Comparison of ENCODE assay signal across 15 cellular contexts in genomic region chr4:26076896-26077295, GRCh38.
DNase-seq lines count a peak whose midpoint lies in the region; ATAC-seq and TF ChIP-seq lines count a peak whose summit lies in the region.
"Had no signal": no experiment of that assay in that cellular context is flagged by ENCODE, and none has a peak within 500 bp of the region (broad histone marks: within the 10 kb centered on the region; RNA-seq: fewer than 3 reads in every experiment).

No MANE protein-coding gene starts in this region.

- POLR2A ChIA-PET in activated CD8-positive, alpha-beta T cell treated with anti-CD3 and anti-CD28 coated beads, Interleukin-2, amount 10 ng/mL, durations not matched to agents 7 days and 5 days (lab: Charles Lee), result interaction anchor here (0.6 to 1.3 kb wide), 3 partner anchors 11 to 242 kb away, joined by 3 to 4 read pairs (median 4); no protein-coding TSS in a partner anchor

- peak; percentile 41 to 60 for ATAC-seq in natural killer cell treated with Interleukin-12 subunit alpha and Interleukin-12 subunit beta and Interleukin-15 and Interleukin-18, amount 100 ng/mL, for 72 hours
- ATAC-seq in natural killer cell, result no peak
- no peak for ATAC-seq in activated CD8-positive, alpha-beta T cell treated with anti-CD3 and anti-CD28 coated beads, Interleukin-2, amount 10 ng/mL, durations not matched to agents 7 days and 5 days
- ATAC-seq in GM21619 (IDR thresholded peaks at IDR 0.05; ENCODE audit: unreplicated experiment), result no peak

- TF ChIP-seq CTCF in natural killer cell (IDR thresholded peaks at IDR 0.05), result no peak

- H3K4me3 ChIP-seq in H7 (ENCODE audit: insufficient read depth, low read depth, low read length), result no peak overlapping the region
- H3K4me3 ChIP-seq: mucosa of descending colon, Peyer's patch had no signal

- peaks cover 17% of the 10 kb centered on the region for H3K9me3 Mint-ChIP-seq in natural killer cell treated with Interleukin-12 subunit alpha and Interleukin-12 subunit beta and Interleukin-15 and Interleukin-18, amount 100 ng/mL, for 72 hours
- peaks cover 0 to 3% of the 10 kb centered on the region in 2 donors for H3K9me3 Mint-ChIP-seq in natural killer cell
- H3K9me3 Mint-ChIP-seq in activated CD8-positive, alpha-beta T cell treated with anti-CD3 and anti-CD28 coated beads, Interleukin-2, amount 10 ng/mL, durations not matched to agents 7 days and 5 days (ENCODE audit: insufficient read depth), result peaks cover 26% of the 10 kb centered on the region

- CTCF ChIA-PET in activated CD8-positive, alpha-beta T cell treated with anti-CD3 and anti-CD28 coated beads, Interleukin-2, amount 10 ng/mL, durations not matched to agents 7 days and 5 days (lab: Charles Lee), result interaction anchor here (0.6 to 2.4 kb wide), 5 partner anchors 13 to 248 kb away, joined by 3 to 14 read pairs (median 6); no protein-coding TSS in a partner anchor

- peak overlapping the region; percentile 79 for H3K4me3 Mint-ChIP-seq in natural killer cell treated with Interleukin-12 subunit alpha and Interleukin-12 subunit beta and Interleukin-15 and Interleukin-18, amount 100 ng/mL, for 72 hours
- no peak overlapping the region for H3K4me3 Mint-ChIP-seq in natural killer cell
- H3K4me3 Mint-ChIP-seq in activated CD8-positive, alpha-beta T cell treated with anti-CD3 and anti-CD28 coated beads, Interleukin-2, amount 10 ng/mL, durations not matched to agents 7 days and 5 days, result no peak overlapping the region

- no peaks in the 10 kb centered on the region for H3K36me3 ChIP-seq in H7 (replicated peaks; ENCODE audit: control insufficient read depth, insufficient read depth, low read length)
- H3K36me3 ChIP-seq: Peyer's patch had no signal

- peak overlapping the region; percentile 98 for H3K27ac Mint-ChIP-seq in natural killer cell treated with Interleukin-12 subunit alpha and Interleukin-12 subunit beta and Interleukin-15 and Interleukin-18, amount 100 ng/mL, for 72 hours
- H3K27ac Mint-ChIP-seq in natural killer cell, result peak overlapping the region in 1 of 2 donors; percentile 59
- H3K27ac Mint-ChIP-seq in activated CD8-positive, alpha-beta T cell treated with anti-CD3 and anti-CD28 coated beads, Interleukin-2, amount 10 ng/mL, durations not matched to agents 7 days and 5 days, result peak overlapping the region; percentile 62

- intact Hi-C loops in natural killer cell (cut with micrococcal nuclease), result loop anchor here (10.0 kb wide), 1 partner anchor 248 kb away; the partner anchor contains the start of gene RBPJ

- H3K4me1 Mint-ChIP-seq in natural killer cell treated with Interleukin-12 subunit alpha and Interleukin-12 subunit beta and Interleukin-15 and Interleukin-18, amount 100 ng/mL, for 72 hours (ENCODE audit: low read depth in 2 of 2), result peaks cover 72 to 76% of the 10 kb centered on the region in 2 donors
- peaks cover 34 to 41% of the 10 kb centered on the region in 2 donors for H3K4me1 Mint-ChIP-seq in natural killer cell
- peaks cover 52% of the 10 kb centered on the region for H3K4me1 Mint-ChIP-seq in activated CD8-positive, alpha-beta T cell treated with anti-CD3 and anti-CD28 coated beads, Interleukin-2, amount 10 ng/mL, durations not matched to agents 7 days and 5 days (ENCODE audit: low read depth)

- DNase-seq in natural killer cell treated with Interleukin-12 subunit alpha and Interleukin-12 subunit beta and Interleukin-15 and Interleukin-18, amount 100 ng/mL, for 72 hours (ENCODE audit: low spot score), result no peak
- DNase-seq in natural killer cell (no peak), iris pigment epithelial cell (ENCODE audit: low read depth) (peak; percentile 78), H7 (no peak), NCI-H1417 (lab: John Stamatoyannopoulos, UW) (no peak), KG1 (lab: John Stamatoyannopoulos, UW) (no peak)
- no peak for DNase-seq in activated CD8-positive, alpha-beta T cell treated with anti-CD3 and anti-CD28 coated beads, Interleukin-2, amount 10 ng/mL, durations not matched to agents 7 days and 5 days
- DNase-seq: cortex of kidney, mucosa of descending colon, NCI-H524 treated with DMSO at 0.1 percent for 48 hours, Peyer's patch, posterior cingulate gyrus, T-helper 9 cell had no signal

- no peaks in the 10 kb centered on the region for H3K27me3 ChIP-seq in H7 (ENCODE audit: control insufficient read depth, insufficient read depth, low read length)
- H3K27me3 ChIP-seq: Peyer's patch had no signal

- peaks cover 0 to 6% of the 10 kb centered on the region in 2 donors for H3K27me3 Mint-ChIP-seq in natural killer cell treated with Interleukin-12 subunit alpha and Interleukin-12 subunit beta and Interleukin-15 and Interleukin-18, amount 100 ng/mL, for 72 hours
- H3K27me3 Mint-ChIP-seq in natural killer cell (ENCODE audit: low read depth in 2 of 2), result peaks cover 14 to 19% of the 10 kb centered on the region in 2 donors
- no peaks in the 10 kb centered on the region for H3K27me3 Mint-ChIP-seq in activated CD8-positive, alpha-beta T cell treated with anti-CD3 and anti-CD28 coated beads, Interleukin-2, amount 10 ng/mL, durations not matched to agents 7 days and 5 days (ENCODE audit: low read depth)

- peaks cover 46% of the 10 kb centered on the region for H3K36me3 Mint-ChIP-seq in natural killer cell treated with Interleukin-12 subunit alpha and Interleukin-12 subunit beta and Interleukin-15 and Interleukin-18, amount 100 ng/mL, for 72 hours
- H3K36me3 Mint-ChIP-seq in natural killer cell, result no peaks in the 10 kb centered on the region
- peaks cover 32% of the 10 kb centered on the region for H3K36me3 Mint-ChIP-seq in activated CD8-positive, alpha-beta T cell treated with anti-CD3 and anti-CD28 coated beads, Interleukin-2, amount 10 ng/mL, durations not matched to agents 7 days and 5 days (ENCODE audit: low read depth)
- H3K36me3 Mint-ChIP-seq: IgD-negative memory B cell had no signal

Comparison
In these comparisons a context has a peak if more than half of its experiments do, and no peak if none do; other contexts are left out.
1. ATAC-seq: peak in natural killer cell treated with Interleukin-12 subunit alpha and Interleukin-12 subunit beta and Interleukin-15 and Interleukin-18, amount 100 ng/mL, for 72 hours (2 of 2); none in natural killer cell (0 of 3), activated CD8-positive, alpha-beta T cell treated with anti-CD3 and anti-CD28 coated beads, Interleukin-2, amount 10 ng/mL, durations not matched to agents 7 days and 5 days (single experiment) and GM21619 (single experiment).